ENCODE assay signal across 20 cellular contexts in genomic region chr5:145562931-145563330, GRCh38.
A peak's percentile ranks its signal among the peaks of the same experiment; 100 is the strongest.
DNase-seq lines count a peak whose midpoint lies in the region; TF ChIP-seq lines count a peak whose summit lies in the region.
"Had no signal": no experiment of that assay in that cellular context is flagged by ENCODE, and none has a peak within 500 bp of the region (broad histone marks: within the 10 kb centered on the region; RNA-seq: fewer than 3 reads in every experiment).

No MANE protein-coding gene starts in this region.

- no peak for TF ChIP-seq POLR2A in esophagus squamous epithelium (IDR thresholded peaks at IDR 0.05)

- H3K4me3 Mint-ChIP-seq in activated CD4-positive, alpha-beta T cell treated with anti-CD3 and anti-CD28 coated beads, Interleukin-2, amount 10 ng/mL, durations not matched to agents 7 days and 5 days = no peak overlapping the region
- H3K4me3 Mint-ChIP-seq: CD4-positive, alpha-beta memory T cell; HFFc6 had no signal

- H3K36me3 ChIP-seq in esophagus squamous epithelium = no peaks in the 10 kb centered on the region
- H3K36me3 ChIP-seq: BLaER1 had no signal

- no peaks in the 10 kb centered on the region for H3K27me3 ChIP-seq in esophagus squamous epithelium
- H3K27me3 ChIP-seq: BLaER1 had no signal

- no peaks in the 10 kb centered on the region for H3K36me3 Mint-ChIP-seq in activated CD4-positive, alpha-beta T cell treated with anti-CD3 and anti-CD28 coated beads, Interleukin-2, amount 10 ng/mL, durations not matched to agents 7 days and 5 days (ENCODE audit: low read depth)
- H3K36me3 Mint-ChIP-seq: CD4-positive, alpha-beta memory T cell had no signal

- no peaks in the 10 kb centered on the region for H3K9me3 ChIP-seq in esophagus squamous epithelium
- H3K9me3 ChIP-seq: BLaER1 had no signal

- H3K27me3 Mint-ChIP-seq in activated CD4-positive, alpha-beta T cell treated with anti-CD3 and anti-CD28 coated beads, Interleukin-2, amount 10 ng/mL, durations not matched to agents 7 days and 5 days = no peaks in the 10 kb centered on the region
- H3K27me3 Mint-ChIP-seq: CD4-positive, alpha-beta memory T cell had no signal

- no peak overlapping the region for H3K27ac Mint-ChIP-seq in activated CD4-positive, alpha-beta T cell treated with anti-CD3 and anti-CD28 coated beads, Interleukin-2, amount 10 ng/mL, durations not matched to agents 7 days and 5 days
- H3K27ac Mint-ChIP-seq: CD4-positive, alpha-beta memory T cell; HFFc6 had no signal

- H3K27ac ChIP-seq in esophagus squamous epithelium = no peak overlapping the region
- H3K27ac ChIP-seq: BLaER1, RWPE1 had no signal

- POLR2A ChIA-PET in activated CD4-positive, alpha-beta T cell treated with anti-CD3 and anti-CD28 coated beads, Interleukin-2, amount 10 ng/mL, durations not matched to agents 7 days and 5 days (lab: Charles Lee) = no interaction called here

- H3K9me3 Mint-ChIP-seq in activated CD4-positive, alpha-beta T cell treated with anti-CD3 and anti-CD28 coated beads, Interleukin-2, amount 10 ng/mL, durations not matched to agents 7 days and 5 days = no peaks in the 10 kb centered on the region
- H3K9me3 Mint-ChIP-seq: HFFc6 had no signal

- no peaks in the 10 kb centered on the region for H3K4me1 ChIP-seq in esophagus squamous epithelium
- H3K4me1 ChIP-seq: BLaER1 had no signal

- no peaks in the 10 kb centered on the region for H3K4me1 Mint-ChIP-seq in activated CD4-positive, alpha-beta T cell treated with anti-CD3 and anti-CD28 coated beads, Interleukin-2, amount 10 ng/mL, durations not matched to agents 7 days and 5 days
- H3K4me1 Mint-ChIP-seq: CD4-positive, alpha-beta memory T cell had no signal

- no peak for TF ChIP-seq CTCF in esophagus squamous epithelium (IDR thresholded peaks at IDR 0.05)

- CTCF ChIA-PET in activated CD4-positive, alpha-beta T cell treated with anti-CD3 and anti-CD28 coated beads, Interleukin-2, amount 10 ng/mL, durations not matched to agents 7 days and 5 days (lab: Charles Lee) = no interaction called here

- no peak overlapping the region for H3K4me3 ChIP-seq in esophagus squamous epithelium
- H3K4me3 ChIP-seq: BLaER1 had no signal

- DNase-seq in COLO829 (ENCODE audit: low spot score) (peak; percentile 69), NCI-H69 (lab: John Stamatoyannopoulos, UW) (peak; percentile 8), astrocyte of the hippocampus (ENCODE audit: low read depth, low spot score) (peak; percentile 28), iris pigment epithelial cell (ENCODE audit: low read depth) (peak; percentile 7), esophagus squamous epithelium (lab: John Stamatoyannopoulos, UW) (no peak), ecto neural progenitor cell (ENCODE audit: low spot score) (no peak)
- DNase-seq in activated CD4-positive, alpha-beta T cell treated with anti-CD3 and anti-CD28 coated beads, Interleukin-2, amount 10 ng/mL, durations not matched to agents 7 days and 5 days = no peak
- no peak for DNase-seq in stimulated activated CD4-positive, alpha-beta T cell treated with anti-CD3 and anti-CD28 coated beads, Interleukin-2, amount 100 ng/mL, for 48 hours
- DNase-seq: Calu3; CD4-positive, alpha-beta memory T cell; HFFc6; KG1; NCI-H1417 treated with DMSO at 0.1 percent for 48 hours; NCI-H187 treated with DMSO at 0.1 percent for 48 hours; NCI-H2227 treated with DMSO at 0.1 percent for 48 hours; NCI-H510A treated with DMSO at 0.1 percent for 48 hours; PC-3; SIG-M5 had no signal

- intact Hi-C loops in esophagus squamous epithelium (cut with DNase I) = no loop called here

- 71 to 78% methylated on average over 4 of the region's 4 CpGs for WGBS in esophagus squamous epithelium, 2 donors

Comparison
In these comparisons a context has a peak if more than half of its experiments do, and no peak if none do; other contexts are left out.
1. DNase-seq: peak in COLO829 (single experiment), NCI-H69 (single experiment), astrocyte of the hippocampus (single experiment) and iris pigment epithelial cell (single experiment); none in esophagus squamous epithelium (single experiment), ecto neural progenitor cell (single experiment), activated CD4-positive, alpha-beta T cell treated with anti-CD3 and anti-CD28 coated beads, Interleukin-2, amount 10 ng/mL, durations not matched to agents 7 days and 5 days (single experiment) and stimulated activated CD4-positive, alpha-beta T cell treated with anti-CD3 and anti-CD28 coated beads, Interleukin-2, amount 100 ng/mL, for 48 hours (0 of 2).